Comparison of ENCODE assay signal across 12 cellular contexts in genomic region chr4:126582737-126583136, GRCh38.
DNase-seq lines count a peak whose midpoint lies in the region; ATAC-seq, FAIRE-seq and TF ChIP-seq lines count a peak whose summit lies in the region.
"Had no signal": no experiment of that assay in that cellular context is flagged by ENCODE, and none has a peak within 500 bp of the region (broad histone marks: within the 10 kb centered on the region; RNA-seq: fewer than 3 reads in every experiment).

No MANE protein-coding gene starts in this region.

- H3K4me2 ChIP-seq in K562 (ENCODE audit: insufficient read depth, low read length) = no peak overlapping the region

- TF ChIP-seq RAD21 in K562 (CRISPR knock-in tag; conservative IDR thresholded peaks at IDR 0.05 in 1 of 2, IDR thresholded peaks at IDR 0.05 in 1 of 2) = no peak

- WGBS in K562 (ENCODE audit: insufficient coverage, low coverage, missing lambda C conversion rate) = 95% methylated on average over 2 of the region's 2 CpGs

- ATAC-seq in K562 (peak; percentile 59), GM21737 (IDR thresholded peaks at IDR 0.05; ENCODE audit: unreplicated experiment) (no peak)

- in situ Hi-C loops in K562 (cut with MboI) = no loop called here

- H3K9ac ChIP-seq in K562 (ENCODE audit: insufficient read depth in 1 of 2, low read depth in 2 of 2, low read length in 2 of 2) = no peak overlapping the region

- H4K20me1 ChIP-seq in K562 (replicated peaks; ENCODE audit: control insufficient read depth, insufficient read depth, low read length) = no peaks in the 10 kb centered on the region

- intact Hi-C loops in K562 (cut with micrococcal nuclease) = no loop called here

- no peaks in the 10 kb centered on the region for H3K4me1 ChIP-seq in K562 (replicated peaks in 1 of 2; ENCODE audit: control insufficient read depth in 2 of 2, insufficient read depth in 2 of 2, low read length in 2 of 2)
- H3K4me1 ChIP-seq: stomach had no signal

- no TSS peak for BruUV-seq in K562 (replicated peaks; lab: Mats Ljungman, UMichigan)

- H2AFZ ChIP-seq in K562 (ENCODE audit: low read depth, low read length) = no peak overlapping the region

- CTCF ChIA-PET in K562 (lab: Yijun Ruan, JAX; ENCODE audit: low intra/inter-chr PET ratio) = no interaction called here

- peaks cover 74% of the 10 kb centered on the region for H3K79me2 ChIP-seq in K562 (ENCODE audit: control insufficient read depth, insufficient read depth, low read length)

- no peak for FAIRE-seq in K562 (lab: Jason Lieb, UNC)
- FAIRE-seq: D721Med had no signal

- no peak for DNase-seq in GM12864 (ENCODE audit: low read depth)
- DNase-seq in LHCN-M2 (ENCODE audit: low read depth) = peak; percentile 31
- no peak for DNase-seq in K562 (ENCODE audit: extremely low read depth in 1 of 4, low spot score in 3 of 4)
- DNase-seq in kidney epithelial cell (ENCODE audit: low read depth) = no peak
- no peak for DNase-seq in anterior cingulate cortex (lab: John Stamatoyannopoulos, UW)
- no peak for DNase-seq in retina
- DNase-seq: NCI-H1092, NCI-H510A treated with DMSO at 0.1 percent for 48 hours, stomach had no signal

- no peaks in the 10 kb centered on the region for H3K9me1 ChIP-seq in K562 (ENCODE audit: control insufficient read depth, insufficient read depth, low read length)

- TF ChIP-seq POLR2A in K562 (conservative IDR thresholded peaks at IDR 0.05) = no peak

- H3K4me3 ChIP-seq in GM12864 (ENCODE audit: low read depth, low read length) (no peak overlapping the region), K562 (no peak overlapping the region), kidney epithelial cell (ENCODE audit: low read depth, low read length) (no peak overlapping the region)
- H3K4me3 ChIP-seq: SJCRH30, stomach had no signal

- no peak for TF ChIP-seq EP300 in K562 (IDR thresholded peaks at IDR 0.05; ENCODE audit: low read length)

- POLR2A ChIA-PET in K562 (lab: Yijun Ruan, JAX) = interaction anchor here (1.0 kb wide), 1 partner anchor 32 kb away, joined by 3 read pairs; no protein-coding TSS in a partner anchor

- H3K27me3 ChIP-seq in K562 (ENCODE audit: control insufficient read depth in 2 of 2, insufficient read depth in 2 of 2, low read length in 2 of 2) = no peaks in the 10 kb centered on the region
- no peaks in the 10 kb centered on the region for H3K27me3 ChIP-seq in kidney epithelial cell (ENCODE audit: control insufficient read depth, insufficient read depth, low read length)
- H3K27me3 ChIP-seq: SJCRH30, stomach had no signal

- peaks cover 3% of the 10 kb centered on the region for H3K9me3 ChIP-seq in K562 (replicated peaks; ENCODE audit: control insufficient read depth, insufficient read depth, low read depth, low read length)

- TF ChIP-seq CTCF in GM12864 (IDR thresholded peaks at IDR 0.05; ENCODE audit: low read depth, low read length, missing control alignments) = peak; percentile 10
- TF ChIP-seq CTCF in K562 (IDR thresholded peaks at IDR 0.05 in 2 of 3, conservative IDR thresholded peaks at IDR 0.05 in 1 of 3; ENCODE audit: insufficient read depth in 2 of 3, low read depth in 1 of 3, low read length in 3 of 3) = 0 out of 6 replicates have a peak, but pooled peaks of 2 of the 3 experiments have one; percentile 6 to 13
- peak; percentile 7 for TF ChIP-seq CTCF in kidney epithelial cell (IDR thresholded peaks at IDR 0.05; ENCODE audit: insufficient read depth, low read length, poor library complexity, severe bottlenecking)

- no peak overlapping the region for H3K27ac ChIP-seq in K562 (ENCODE audit: extremely low read depth, low read depth, low read length)
- H3K27ac ChIP-seq: SJCRH30, stomach had no signal

- peaks cover 19% of the 10 kb centered on the region; the same call in 2 of the 3 replicates for H3K36me3 ChIP-seq in K562 (ENCODE audit: control insufficient read depth, insufficient read depth, low read length)
- H3K36me3 ChIP-seq in kidney epithelial cell (ENCODE audit: control insufficient read depth, insufficient read depth, low read length) = no peaks in the 10 kb centered on the region
- H3K36me3 ChIP-seq: SJCRH30, stomach had no signal

TF ChIP-seq in K562, 482 proteins besides CTCF, POLR2A, EP300 and RAD21:
- no peak for TF ChIP-seq THAP7 (CRISPR knock-in tag; IDR thresholded peaks at IDR 0.05)
- no peak for TF ChIP-seq MYNN (IDR thresholded peaks at IDR 0.05)
- TF ChIP-seq MYNN (CRISPR knock-in tag; IDR thresholded peaks at IDR 0.05) = no peak
- TF ChIP-seq PHB (CRISPR knock-in tag; IDR thresholded peaks at IDR 0.05) = no peak
- TF ChIP-seq ZBED1 (IDR thresholded peaks at IDR 0.05) = no peak
- TF ChIP-seq CUX1 (CRISPR knock-in tag; IDR thresholded peaks at IDR 0.05) = no peak
- no peak for TF ChIP-seq ZNF121 (CRISPR knock-in tag; conservative IDR thresholded peaks at IDR 0.05)
- TF ChIP-seq ZSCAN32 (CRISPR knock-in tag; IDR thresholded peaks at IDR 0.05) = no peak
